In the genomic region with DNA sequence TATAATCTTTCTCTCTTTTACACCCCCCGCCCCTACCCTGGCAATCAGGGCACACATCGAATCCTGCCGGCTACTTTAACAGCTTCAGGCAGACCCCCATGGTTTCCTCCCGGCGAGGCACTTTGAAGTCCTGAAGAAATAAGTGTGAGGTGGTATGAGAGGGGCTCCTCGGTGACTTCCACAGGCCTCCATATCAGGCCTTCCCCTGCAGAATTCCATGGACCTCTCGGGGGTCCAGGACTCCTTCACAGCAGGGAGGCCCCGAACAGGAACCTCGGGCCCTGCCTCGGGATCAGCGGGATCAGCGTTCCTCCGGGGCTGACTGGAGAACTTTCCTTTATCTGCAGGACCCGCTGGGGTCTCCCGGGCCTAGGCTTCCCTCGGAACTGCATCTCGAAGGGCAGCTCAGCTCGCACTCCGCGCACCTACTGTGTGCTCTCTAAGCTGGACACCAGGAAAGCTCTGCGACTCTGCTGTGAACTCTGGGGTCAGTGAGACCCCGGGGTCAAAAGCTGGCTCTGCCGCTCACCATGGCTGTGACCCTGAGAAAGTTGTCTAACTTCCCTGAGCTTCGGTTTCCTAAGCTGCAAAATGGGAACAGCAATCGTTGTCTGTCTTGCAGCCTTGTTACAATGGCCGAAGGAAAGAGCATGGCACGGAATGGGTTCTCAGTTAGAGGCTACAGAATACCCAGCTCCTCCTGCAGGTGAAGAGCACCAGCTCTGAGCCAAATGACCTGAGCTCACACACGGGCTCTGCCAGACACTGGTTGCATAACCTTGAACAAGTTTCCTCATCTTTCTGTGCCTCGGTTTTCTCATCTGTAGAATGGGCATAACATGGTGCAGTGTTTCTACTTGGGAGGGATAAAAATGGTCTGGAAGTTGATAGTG, we compare ENCODE assay signal across 8 cellular contexts.
DNase-seq lines count a peak whose midpoint lies in the region; ATAC-seq and TF ChIP-seq lines count a peak whose summit lies in the region.

No MANE protein-coding gene starts in this region.

- H3K9me3 Mint-ChIP-seq in endodermal cell, result no peaks in the 10 kb centered on the region

- H3K36me3 Mint-ChIP-seq in endodermal cell (ENCODE audit: low read depth), result no peaks in the 10 kb centered on the region

- H3K9me3 ChIP-seq in A673 (ENCODE audit: low read depth, low read length, poor library complexity, severe bottlenecking), result no peaks in the 10 kb centered on the region
- H3K9me3 ChIP-seq in HUES64 (ENCODE audit: insufficient read depth, low read depth, low read length), result no peaks in the 10 kb centered on the region
- H3K9me3 ChIP-seq in endodermal cell (ENCODE audit: control insufficient read depth, low read length), result no peaks in the 10 kb centered on the region

- no peak for DNase-seq in A673 (ENCODE audit: low spot score)
- no peak for DNase-seq in endodermal cell
- DNase-seq in omental fat pad (ENCODE audit: low spot score), result peak; percentile 14
- DNase-seq in NCI-H1092 treated with DMSO at 0.1 percent for 48 hours (lab: John Stamatoyannopoulos, UW), result no peak
- no peak for DNase-seq in anterior cingulate cortex (lab: John Stamatoyannopoulos, UW)
- DNase-seq in T1000 (lab: John Stamatoyannopoulos, UW), result no peak

- H3K4me1 ChIP-seq in A673 (ENCODE audit: insufficient read depth, low read length, poor library complexity, severe bottlenecking) (peaks cover 16% of the 10 kb centered on the region), HUES64 (ENCODE audit: insufficient read depth, low read length) (peaks cover 7% of the 10 kb centered on the region; the same call in 1 of the 2 replicates), endodermal cell (ENCODE audit: control insufficient read depth, insufficient read depth, low read length) (peaks cover 12% of the 10 kb centered on the region)

- CTCF ChIA-PET in A673 (lab: Charles Lee), result no interaction called here

- peak overlapping the region; percentile 94 for H3K27ac Mint-ChIP-seq in endodermal cell

- H3K9ac ChIP-seq in HUES64 (ENCODE audit: low read depth, low read length), result no peak overlapping the region
- no peak overlapping the region for H3K9ac ChIP-seq in endodermal cell (ENCODE audit: extremely low read depth, low read length, poor library complexity, severe bottlenecking)

- H3K27ac ChIP-seq in A673 (ENCODE audit: low read depth, low read length, poor library complexity, severe bottlenecking), result peak overlapping the region; percentile 51
- H3K27ac ChIP-seq in HUES64 (ENCODE audit: low read depth, low read length), result peak overlapping the region; percentile 43; the same call in 1 of the 2 replicates
- no peak overlapping the region for H3K27ac ChIP-seq in endodermal cell (ENCODE audit: low read depth, low read length)

- peak overlapping the region; percentile 49 for H3K4me3 Mint-ChIP-seq in endodermal cell

- WGBS in HUES64, result 39% methylated on average over 29 of the region's 29 CpGs
- 53 to 65% methylated on average over 16 to 29 of the region's 29 CpGs for WGBS in endodermal cell (ENCODE audit: insufficient coverage in 1 of 2, insufficient read length in 1 of 2), 2 experiments

- ATAC-seq in omental fat pad (ENCODE audit: low FRiP score) (no peak), HG02852 (IDR thresholded peaks at IDR 0.05; ENCODE audit: unreplicated experiment) (no peak)

- POLR2A ChIA-PET in A673 (lab: Charles Lee; ENCODE audit: low non-redundant PET), result no interaction called here

- intact Hi-C loops in A673 (cut with micrococcal nuclease; ENCODE audit: unreplicated experiment), result loop anchor here (5.0 kb wide), 1 partner anchor 93 kb away; no protein-coding TSS in a partner anchor

- H3K4me1 Mint-ChIP-seq in endodermal cell, result peaks cover 31% of the 10 kb centered on the region

- no peaks in the 10 kb centered on the region for H3K27me3 ChIP-seq in A673 (replicated peaks; ENCODE audit: insufficient read depth, low read depth, low read length, poor library complexity)
- peaks cover 9% of the 10 kb centered on the region for H3K27me3 ChIP-seq in HUES64 (ENCODE audit: insufficient read depth, low read length)
- no peaks in the 10 kb centered on the region for H3K27me3 ChIP-seq in endodermal cell (ENCODE audit: control insufficient read depth, insufficient read depth, low read length, poor library complexity, severe bottlenecking)

- H3K27me3 Mint-ChIP-seq in endodermal cell (ENCODE audit: insufficient read depth), result peaks cover 7% of the 10 kb centered on the region

- H3K36me3 ChIP-seq in A673 (ENCODE audit: insufficient read depth, low read length, poor library complexity, severe bottlenecking), result no peaks in the 10 kb centered on the region
- no peaks in the 10 kb centered on the region for H3K36me3 ChIP-seq in HUES64 (ENCODE audit: insufficient read depth, low read length)
- H3K36me3 ChIP-seq in endodermal cell (ENCODE audit: control insufficient read depth, insufficient read depth, low read length), result no peaks in the 10 kb centered on the region

- TF ChIP-seq CTCF in A673 (conservative IDR thresholded peaks at IDR 0.05; ENCODE audit: low read depth, low read length), result no peak
- TF ChIP-seq CTCF in endodermal cell (conservative IDR thresholded peaks at IDR 0.05), result no peak
- no peak for TF ChIP-seq CTCF in omental fat pad (IDR thresholded peaks at IDR 0.05)

- BruUV-seq in A673 (replicated peaks; lab: Mats Ljungman, UMichigan), result TSS peak; percentile 69

- H3K4me3 ChIP-seq in A673 (ENCODE audit: low read depth, low read length, poor library complexity, severe bottlenecking) (peak overlapping the region; percentile 31), HUES64 (ENCODE audit: low read length) (peak overlapping the region; percentile 29), endodermal cell (ENCODE audit: low read length) (peak overlapping the region; percentile 38)
